ENCODE assay signal across 6 cellular contexts in genomic region chr5:62419609-62420008, GRCh38.
"Had no signal": no experiment of that assay in that cellular context is flagged by ENCODE, and none has a peak within 500 bp of the region (broad histone marks: within the 10 kb centered on the region; RNA-seq: fewer than 3 reads in every experiment).

No MANE protein-coding gene starts in this region.

- H3K27ac Mint-ChIP-seq: GM23338, H9, IgD-negative memory B cell had no signal

- H2AFZ ChIP-seq: GM23338 had no signal

- H3K4me2 ChIP-seq: GM23338 had no signal

- DNase-seq: H9, HCEC 1CT had no signal

- H3K9me3 Mint-ChIP-seq: GM23338, H9, IgD-negative memory B cell had no signal

- H3K4me1 Mint-ChIP-seq: GM23338, H9 had no signal

- FAIRE-seq: H1, HTR-8/SVneo had no signal

- H3K4me3 Mint-ChIP-seq: GM23338, H9 had no signal

- H3K4me3 ChIP-seq: GM23338 had no signal

- ATAC-seq: GM23338 had no signal
